Comparison of ENCODE assay signal across 24 cellular contexts in the genomic region with DNA sequence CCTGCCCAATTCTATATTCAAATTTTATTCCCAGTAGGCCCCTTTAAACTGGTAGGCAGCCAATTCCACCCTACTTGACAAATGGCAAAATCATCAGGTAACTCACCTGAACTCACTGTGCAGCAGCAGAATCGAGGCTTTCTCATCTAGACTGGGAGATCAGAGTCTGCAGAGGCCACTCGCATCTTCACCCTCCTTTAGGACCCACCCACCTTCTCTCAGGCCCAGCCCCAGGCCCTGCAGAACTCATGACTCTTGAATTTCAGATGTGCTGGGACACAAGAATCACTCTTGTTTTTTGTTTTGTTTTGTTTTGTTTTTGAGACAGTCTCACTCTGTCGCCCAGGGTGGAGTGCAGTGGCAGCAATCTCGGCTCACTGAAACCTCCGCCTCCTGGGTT. TPM values are rescaled to one million over a fixed set of nuclear protein-coding genes. Genes with fewer than 3 reads are reported as not detected.
DNase-seq lines count a peak whose midpoint lies in the region; TF ChIP-seq lines count a peak whose summit lies in the region.
"Had no signal": no experiment of that assay in that cellular context is flagged by ENCODE, and none has a peak within 500 bp of the region (broad histone marks: within the 10 kb centered on the region; RNA-seq: fewer than 3 reads in every experiment).

No MANE protein-coding gene starts in this region.

- WGBS in spleen, 5 donors, result 87 to 95% (median 93%) methylated on average over 5 of the region's 5 CpGs

- no peak for DNase-seq in T-helper 1 cell
- peak; percentile 59 for DNase-seq in Karpas-422
- no peak for DNase-seq in chondrocyte (ENCODE audit: low spot score)
- DNase-seq in spleen, result peak; percentile 51
- no peak for DNase-seq in ACHN
- no peak for DNase-seq in T-helper 9 cell
- DNase-seq in HCEC 1CT, result no peak
- DNase-seq: activated CD4-positive, alpha-beta T cell treated with anti-CD3 and anti-CD28 coated beads for 4 hours; body of pancreas; colonic mucosa; effector memory CD8-positive, alpha-beta T cell; GDM1; lower lobe of right lung; NCI-H1436; NCI-H748 treated with DMSO at 0.1 percent for 48 hours; OCI-M1; retina; SHP77; substantia nigra had no signal

- H3K27ac ChIP-seq in Karpas-422 (ENCODE audit: low read length) (0 out of 2 replicates have a peak overlapping the region, but pooled peaks have one; percentile 42), spleen (peak overlapping the region in 1 of 8 donors; percentile 40)
- H3K27ac ChIP-seq: body of pancreas, colonic mucosa, lower lobe of right lung, neutrophil had no signal

- peak overlapping the region; percentile 45 for H3K27ac Mint-ChIP-seq in T-helper 1 cell treated with Interleukin-12 subunit alpha and Interleukin-12 subunit beta and Interleukin-4 antibody, amounts not matched to agents 30 μg/mL and 1 μg/mL, for 36 hours
- peak overlapping the region; percentile 84 for H3K27ac Mint-ChIP-seq in chondrocyte (ENCODE audit: unreplicated experiment)
- H3K27ac Mint-ChIP-seq: activated naive CD4-positive, alpha-beta T cell treated with anti-CD3 and anti-CD28 coated beads, Interleukin-2, amount 50 U/mL, for 24 hours; activated T-helper 1 cell treated with anti-CD3 and anti-CD28 coated beads, Interleukin-12 subunit alpha, Interleukin-12 subunit beta, Interleukin-2, Interleukin-4 antibody, amounts not matched to agents 30 ng/mL and 10 ng/mL and 1 ng/mL, durations not matched to agents 14 hours and 24 hours and 36 hours; CD14-positive monocyte had no signal

- H3K36me3 ChIP-seq in Karpas-422 (ENCODE audit: insufficient read depth, low read length) (peaks cover 10% of the 10 kb centered on the region; the same call in 1 of the 2 replicates), spleen (peaks cover 0 to 4% (median 0%) of the 10 kb centered on the region in 6 donors)
- H3K36me3 ChIP-seq: colonic mucosa, lower lobe of right lung, neutrophil had no signal

- peaks cover 99% of the 10 kb centered on the region for H3K79me2 ChIP-seq in Karpas-422 (ENCODE audit: low read length)

- no peak overlapping the region for H2AFZ ChIP-seq in Karpas-422 (ENCODE audit: low read length)

- no peaks in the 10 kb centered on the region for H3K9me2 ChIP-seq in Karpas-422 (replicated peaks; ENCODE audit: insufficient read depth, low read length)

- intact Hi-C loops in spleen (cut with DNase I; ENCODE audit: low total_unique reads), result no loop called here

- H3K36me3 Mint-ChIP-seq in T-helper 1 cell treated with Interleukin-12 subunit alpha and Interleukin-12 subunit beta and Interleukin-4 antibody, amounts not matched to agents 30 μg/mL and 1 μg/mL, for 36 hours (ENCODE audit: low read depth), result peaks cover 1% of the 10 kb centered on the region
- no peaks in the 10 kb centered on the region for H3K36me3 Mint-ChIP-seq in chondrocyte (ENCODE audit: low read depth)
- H3K36me3 Mint-ChIP-seq: activated naive CD4-positive, alpha-beta T cell treated with anti-CD3 and anti-CD28 coated beads, Interleukin-2, amount 50 U/mL, for 24 hours; CD14-positive monocyte had no signal

- H3K4me2 ChIP-seq in Karpas-422 (ENCODE audit: low read depth, low read length, poor library complexity, severe bottlenecking), result peak overlapping the region; percentile 46

- peaks cover 31% of the 10 kb centered on the region for H3K4me1 Mint-ChIP-seq in T-helper 1 cell treated with Interleukin-12 subunit alpha and Interleukin-12 subunit beta and Interleukin-4 antibody, amounts not matched to agents 30 μg/mL and 1 μg/mL, for 36 hours (ENCODE audit: low read depth)
- H3K4me1 Mint-ChIP-seq in chondrocyte (ENCODE audit: low read depth), result peaks cover 81% of the 10 kb centered on the region

- no peak overlapping the region for H3K4me3 Mint-ChIP-seq in T-helper 1 cell treated with Interleukin-12 subunit alpha and Interleukin-12 subunit beta and Interleukin-4 antibody, amounts not matched to agents 30 μg/mL and 1 μg/mL, for 36 hours
- H3K4me3 Mint-ChIP-seq in chondrocyte (ENCODE audit: unreplicated experiment), result no peak overlapping the region
- H3K4me3 Mint-ChIP-seq: activated naive CD4-positive, alpha-beta T cell treated with anti-CD3 and anti-CD28 coated beads, Interleukin-2, amount 50 U/mL, for 24 hours; activated T-helper 1 cell treated with anti-CD3 and anti-CD28 coated beads, Interleukin-12 subunit alpha, Interleukin-12 subunit beta, Interleukin-2, Interleukin-4 antibody, amounts not matched to agents 30 ng/mL and 10 ng/mL and 1 ng/mL, durations not matched to agents 14 hours and 24 hours and 36 hours; CD14-positive monocyte; effector memory CD8-positive, alpha-beta T cell had no signal

- no peak overlapping the region for H3K4me3 ChIP-seq in Karpas-422 (ENCODE audit: low read length)
- H3K4me3 ChIP-seq in spleen, result no peak overlapping the region
- H3K4me3 ChIP-seq: body of pancreas, colonic mucosa, lower lobe of right lung had no signal

- no peak overlapping the region for H3K9ac ChIP-seq in Karpas-422 (ENCODE audit: low read length)

- H3K9me3 Mint-ChIP-seq in T-helper 1 cell treated with Interleukin-12 subunit alpha and Interleukin-12 subunit beta and Interleukin-4 antibody, amounts not matched to agents 30 μg/mL and 1 μg/mL, for 36 hours, result no peaks in the 10 kb centered on the region
- H3K9me3 Mint-ChIP-seq in chondrocyte (ENCODE audit: low read depth), result no peaks in the 10 kb centered on the region
- H3K9me3 Mint-ChIP-seq: activated naive CD4-positive, alpha-beta T cell treated with anti-CD3 and anti-CD28 coated beads, Interleukin-2, amount 50 U/mL, for 24 hours; activated T-helper 1 cell treated with anti-CD3 and anti-CD28 coated beads, Interleukin-12 subunit alpha, Interleukin-12 subunit beta, Interleukin-2, Interleukin-4 antibody, amounts not matched to agents 30 ng/mL and 10 ng/mL and 1 ng/mL, durations not matched to agents 14 hours and 24 hours and 36 hours; effector memory CD8-positive, alpha-beta T cell had no signal

- H3K9me3 ChIP-seq in Karpas-422 (ENCODE audit: low read length), result no peaks in the 10 kb centered on the region
- H3K9me3 ChIP-seq in spleen, result no peaks in the 10 kb centered on the region
- H3K9me3 ChIP-seq: body of pancreas, colonic mucosa, lower lobe of right lung, neutrophil had no signal

- peaks cover 66% of the 10 kb centered on the region; the same call in 1 of the 2 replicates for H4K20me1 ChIP-seq in Karpas-422 (ENCODE audit: insufficient read depth, low read depth, low read length)

- in situ Hi-C loops in ACHN (cut with HindIII; ENCODE audit: low pct_ligation_motif_present, low pct_unique_long_range_greater_than_20kb, low sequenced_read_pairs), result no loop called here

- no peak for TF ChIP-seq POLR2A in spleen (IDR thresholded peaks at IDR 0.05)

- H3K27me3 Mint-ChIP-seq in T-helper 1 cell treated with Interleukin-12 subunit alpha and Interleukin-12 subunit beta and Interleukin-4 antibody, amounts not matched to agents 30 μg/mL and 1 μg/mL, for 36 hours (ENCODE audit: low read depth), result no peaks in the 10 kb centered on the region
- no peaks in the 10 kb centered on the region for H3K27me3 Mint-ChIP-seq in chondrocyte (ENCODE audit: low read depth)
- H3K27me3 Mint-ChIP-seq: activated naive CD4-positive, alpha-beta T cell treated with anti-CD3 and anti-CD28 coated beads, Interleukin-2, amount 50 U/mL, for 24 hours; effector memory CD8-positive, alpha-beta T cell had no signal

- H3K27me3 ChIP-seq in Karpas-422 (ENCODE audit: low read length), result no peaks in the 10 kb centered on the region
- no peaks in the 10 kb centered on the region for H3K27me3 ChIP-seq in spleen (replicated peaks in 1 of 7)
- H3K27me3 ChIP-seq: body of pancreas, colonic mucosa, neutrophil had no signal

- peaks cover 88% of the 10 kb centered on the region for H3K4me1 ChIP-seq in Karpas-422 (ENCODE audit: low read length)
- peaks cover 11 to 94% (median 61%) of the 10 kb centered on the region in 6 donors for H3K4me1 ChIP-seq in spleen
- H3K4me1 ChIP-seq: lower lobe of right lung had no signal

- TF ChIP-seq CTCF in chondrocyte (IDR thresholded peaks at IDR 0.05) (no peak), spleen (IDR thresholded peaks at IDR 0.05 in 8 of 11, conservative IDR thresholded peaks at IDR 0.05 in 3 of 11) (no peak)

RNA-seq across cellular contexts. Expression of a gene that starts 38.8 kb away (rescaled TPM):
- 54.9 and 64.1 TPM in 2 replicates for total RNA-seq in Karpas-422 (2014; rRNA removed; shearing (Covaris generic); ENCODE audit: low replicate concordance)
- total RNA-seq in chondrocyte, result 49.6 to 74.4 TPM (median 68.2 TPM) in 3 replicates
- total RNA-seq in spleen, result 100 to 1,000 TPM in 2 of 7 donors, 10 to 100 TPM in 5; 54.3 to 133 (median 92.1) TPM
- 10 to 100 TPM in 1 of 3 donors, 1 to 10 TPM in 2; 2.6 to 14.9 (median 3.1) TPM for polyA plus RNA-seq in spleen

Comparison
In these comparisons a context has a peak if more than half of its experiments do, and no peak if none do; other contexts are left out.
1. DNase-seq: peak in Karpas-422 (single experiment) and spleen (single experiment); none in T-helper 1 cell (0 of 5), chondrocyte (single experiment), ACHN (single experiment), T-helper 9 cell (single experiment) and HCEC 1CT (single experiment).